In genomic region chr6:85669735-85670194, GRCh38 we compare ENCODE assay signal across 10 cellular contexts. TPM values are rescaled to one million over a fixed set of nuclear protein-coding genes. Genes with fewer than 3 reads are reported as not detected.
DNase-seq lines count a peak whose midpoint lies in the region; ATAC-seq, FAIRE-seq and TF ChIP-seq lines count a peak whose summit lies in the region.
"Had no signal": no experiment of that assay in that cellular context is flagged by ENCODE, and none has a peak within 500 bp of the region (broad histone marks: within the 10 kb centered on the region; RNA-seq: fewer than 3 reads in every experiment).

No MANE protein-coding gene starts in this region.

- H3K36me3 ChIP-seq in DND-41 (ENCODE audit: insufficient read depth, low read length): peaks cover 11% of the 10 kb centered on the region; the same call in 1 of the 2 replicates
- peaks cover 0 to 10% (median 1%) of the 10 kb centered on the region in 4 experiments; a peak in 4 of 8 replicates for H3K36me3 ChIP-seq in H1 (ENCODE audit: control insufficient read depth in 2 of 4, insufficient read depth in 4 of 4, low read length in 3 of 4)

- peaks cover 5% of the 10 kb centered on the region; the same call in 1 of the 2 replicates for H4K20me1 ChIP-seq in DND-41 (ENCODE audit: insufficient read depth, low read length)
- peaks cover 3 to 7% of the 10 kb centered on the region in 2 experiments for H4K20me1 ChIP-seq in H1 (replicated peaks in 1 of 2; ENCODE audit: control insufficient read depth in 1 of 2, insufficient read depth in 2 of 2, low read length in 2 of 2)

- no peak overlapping the region; the same call in 1 of the 2 replicates for H3K18ac ChIP-seq in H1 (ENCODE audit: extremely low read depth, low read length)

- H3K23me2 ChIP-seq in H1 (ENCODE audit: low read depth, low read length): no peaks in the 10 kb centered on the region

- CTCF ChIA-PET in H1 (lab: Charles Lee; ENCODE audit: partially characterized antibody): interaction anchor here (1.4 kb wide), 1 partner anchor 133 kb away, joined by 3 read pairs; no protein-coding TSS in a partner anchor

- H3K9ac ChIP-seq in DND-41 (ENCODE audit: low read depth, low read length): no peak overlapping the region
- H3K9ac ChIP-seq in H1 (replicated peaks in 1 of 4; ENCODE audit: extremely low read depth in 1 of 4, low read depth in 3 of 4, low read length in 3 of 4): no peak overlapping the region

- no peaks in the 10 kb centered on the region for H3K79me1 ChIP-seq in H1 (ENCODE audit: low read depth, low read length)

- H3K14ac ChIP-seq in H1 (ENCODE audit: insufficient read length): no peak overlapping the region

- WGBS in H1 (ENCODE audit: extremely low coverage in 1 of 2, insufficient coverage in 1 of 2, insufficient read length in 1 of 2, insufficient replicate concordance in 2 of 2, low coverage in 1 of 2, low lambda C conversion rate in 2 of 2, missing lambda C conversion rate in 1 of 2), 2 experiments: 23% methylated on average over 4 of the region's 4 CpGs; no CpG with 5 or more reads in 1 of the 2 experiments

- H3K27ac ChIP-seq in DND-41 (ENCODE audit: low read length): peak overlapping the region; percentile 37; the same call in 1 of the 2 replicates
- H3K27ac ChIP-seq in H1 (ENCODE audit: low read depth, low read length): peak overlapping the region; percentile 24; the same call in 1 of the 2 replicates
- H3K27ac ChIP-seq: neutrophil had no signal

- peak overlapping the region; percentile 8 for H3K4ac ChIP-seq in H1 (replicated peaks; ENCODE audit: insufficient read length, low read depth, low read length)

- FAIRE-seq in H1 (lab: Jason Lieb, UNC): peak; percentile 66
- FAIRE-seq: K562 had no signal

- no peak overlapping the region for H2BK20ac ChIP-seq in H1 (ENCODE audit: low read length)

- H4K5ac ChIP-seq in H1 (ENCODE audit: insufficient read length, low read depth, low read length): peak overlapping the region; percentile 70

- H3K4me2 ChIP-seq in DND-41 (ENCODE audit: insufficient read depth, low read length) (no peak overlapping the region), H1 (ENCODE audit: insufficient read depth in 1 of 2, low read depth in 2 of 2, low read length in 2 of 2) (peak overlapping the region; percentile 43 to 44)

- H2BK5ac ChIP-seq in H1 (ENCODE audit: low read depth, low read length): peak overlapping the region; percentile 74

- peak overlapping the region; percentile 87 for H4K91ac ChIP-seq in H1 (replicated peaks; ENCODE audit: insufficient read length, low read length)

- TF ChIP-seq EP300 in H1 (IDR thresholded peaks at IDR 0.05; ENCODE audit: borderline replicate concordance in 1 of 2, low read depth in 2 of 2, low read length in 2 of 2): 0 out of 3 replicates have a peak, but pooled peaks of 1 of the 2 experiments have one; percentile 41

- TF ChIP-seq POLR2A in H1 (IDR thresholded peaks at IDR 0.05; ENCODE audit: control extremely low read depth in 1 of 2, low read depth in 2 of 2, low read length in 2 of 2): no peak; a peak in 1 of 3 replicates

- no peak overlapping the region for H4K8ac ChIP-seq in H1 (ENCODE audit: extremely low read depth, insufficient read depth, low read length)

- no peak overlapping the region for H2AK5ac ChIP-seq in H1 (ENCODE audit: low read depth, low read length)

- H3K4me3 ChIP-seq in DND-41 (ENCODE audit: low read depth in 1 of 2, low read length in 2 of 2): no peak overlapping the region
- H3K4me3 ChIP-seq in H1 (ENCODE audit: extremely low read depth in 1 of 4, insufficient read depth in 2 of 4, low read depth in 3 of 4, low read length in 4 of 4): no peak overlapping the region; a peak in 1 of 8 replicates
- H3K4me3 ChIP-seq: K562 had no signal

- no peak overlapping the region for H3K23ac ChIP-seq in H1 (ENCODE audit: insufficient read length)

- TF ChIP-seq RAD21 in H1 (IDR thresholded peaks at IDR 0.05 in 1 of 2, conservative IDR thresholded peaks at IDR 0.05 in 1 of 2; ENCODE audit: low read depth in 2 of 2, low read length in 2 of 2): no peak

- H3K9me3 ChIP-seq in DND-41 (ENCODE audit: insufficient read depth, low read length, severe bottlenecking) (no peaks in the 10 kb centered on the region), H1 (ENCODE audit: insufficient read depth in 2 of 2, low read depth in 1 of 2, low read length in 1 of 2) (no peaks in the 10 kb centered on the region)
- H3K9me3 ChIP-seq: neutrophil had no signal

- H2BK12ac ChIP-seq in H1 (ENCODE audit: low read depth, low read length): peak overlapping the region; percentile 69; the same call in 1 of the 2 replicates

- H3K27me3 ChIP-seq in DND-41 (ENCODE audit: insufficient read depth, low read length, poor library complexity): no peaks in the 10 kb centered on the region
- no peaks in the 10 kb centered on the region for H3K27me3 ChIP-seq in H1 (replicated peaks in 1 of 4; ENCODE audit: control insufficient read depth in 3 of 4, extremely low read depth in 1 of 4, insufficient read depth in 3 of 4, low read length in 3 of 4)
- H3K27me3 ChIP-seq: neutrophil had no signal

- no peak overlapping the region for H2BK120ac ChIP-seq in H1 (replicated peaks; ENCODE audit: low read depth, low read length)

- no peak overlapping the region for H2BK15ac ChIP-seq in H1 (ENCODE audit: low read length)

- H3K4me1 ChIP-seq in DND-41 (ENCODE audit: insufficient read depth, low read length) (peaks cover 24% of the 10 kb centered on the region), H1 (replicated peaks in 1 of 4; ENCODE audit: control insufficient read depth in 3 of 4, insufficient read depth in 4 of 4, low read length in 3 of 4) (peaks cover 0 to 6% (median 4%) of the 10 kb centered on the region in 4 experiments; a peak in 3 of 7 replicates)

- no peak for TF ChIP-seq CTCF in DND-41 (IDR thresholded peaks at IDR 0.05; ENCODE audit: borderline replicate concordance, extremely low read depth, low read length, poor library complexity, severe bottlenecking)
- TF ChIP-seq CTCF in H1 (IDR thresholded peaks at IDR 0.05; ENCODE audit: control extremely low read depth in 1 of 3, insufficient read depth in 1 of 3, low read depth in 1 of 3, low read length in 3 of 3): no peak

- peaks cover 20% of the 10 kb centered on the region for H3K79me2 ChIP-seq in DND-41 (ENCODE audit: insufficient read depth, low read length)
- peaks cover 0 to 18% of the 10 kb centered on the region in 2 experiments; a peak in 3 of 4 replicates for H3K79me2 ChIP-seq in H1 (ENCODE audit: control insufficient read depth in 1 of 2, insufficient read depth in 2 of 2, low read length in 2 of 2)

- POLR2A ChIA-PET in H1 (lab: Charles Lee; ENCODE audit: partially characterized antibody): interaction anchor here (0.6 to 11.0 kb wide), 5 partner anchors 9 to 34 kb away, joined by 3 to 890 read pairs (median 58); partner anchors contain the start of gene SYNCRIP

- no peak overlapping the region for H3K56ac ChIP-seq in H1 (replicated peaks; ENCODE audit: insufficient read length, low read depth, low read length)

- ATAC-seq in DND-41 (ENCODE audit: insufficient read depth, low read depth): peak; percentile 81
- ATAC-seq in GM19468 (IDR thresholded peaks at IDR 0.05; ENCODE audit: extremely low read depth, unreplicated experiment): peak; percentile 98
- peak; percentile 95 for ATAC-seq in HG03469 (IDR thresholded peaks at IDR 0.05; ENCODE audit: unreplicated experiment)
- ATAC-seq: K562 had no signal

- no peak overlapping the region for H2AFZ ChIP-seq in DND-41 (ENCODE audit: low read depth, low read length)
- H2AFZ ChIP-seq in H1 (ENCODE audit: low read length): no peak overlapping the region

- DNase-seq in DND-41 (peak; percentile 46), T-helper 9 cell (peak; percentile 13), H1 (ENCODE audit: low read depth in 1 of 2, low spot score in 2 of 2) (peak in 1 of 2 experiments; percentile 53), SHP77 (lab: John Stamatoyannopoulos, UW) (no peak), NCI-H2081 (lab: John Stamatoyannopoulos, UW) (no peak)
- DNase-seq in stimulated activated CD8-positive, alpha-beta memory T cell treated with anti-CD3 and anti-CD28 coated beads, Interleukin-12 subunit alpha, Interleukin-12 subunit beta, amount 100 ng/mL, for 1 hour (ENCODE audit: low read depth): peak; percentile 8

TF ChIP-seq in H1, 55 proteins besides CTCF, POLR2A, EP300 and RAD21 (continues in another document):
- TF ChIP-seq SIN3A (conservative IDR thresholded peaks at IDR 0.05 in 1 of 2, IDR thresholded peaks at IDR 0.05 in 1 of 2; ENCODE audit: low read depth in 1 of 2, low read length in 2 of 2) (no peak), KDM5A (IDR thresholded peaks at IDR 0.05; ENCODE audit: low read length) (no peak), CREB1 (IDR thresholded peaks at IDR 0.05) (no peak), SP1 (IDR thresholded peaks at IDR 0.05; ENCODE audit: low read depth, low read length) (peak; percentile 46; the same call in 1 of the 2 replicates), RXRA (IDR thresholded peaks at IDR 0.05; ENCODE audit: insufficient read depth, low read depth, low read length) (no peak), NANOG (IDR thresholded peaks at IDR 0.05; ENCODE audit: insufficient read depth, low read depth, low read length, poor library complexity, severe bottlenecking) (peak; percentile 84), CBX8 (IDR thresholded peaks at IDR 0.05; ENCODE audit: borderline replicate concordance, low read depth, low read length) (no peak), SUZ12 (IDR thresholded peaks at IDR 0.05; ENCODE audit: low read length) (no peak), PHF8 (conservative IDR thresholded peaks at IDR 0.05; ENCODE audit: low read depth, low read length) (no peak), EZH2 (IDR thresholded peaks at IDR 0.05; ENCODE audit: low read depth, low read length, severe bottlenecking) (no peak), CTBP2 (IDR thresholded peaks at IDR 0.05; ENCODE audit: borderline replicate concordance, insufficient read depth, insufficient read length, low read length) (no peak), TAF1 (IDR thresholded peaks at IDR 0.05; ENCODE audit: low read depth, low read length) (no peak), POLR2AphosphoS5 (IDR thresholded peaks at IDR 0.05; ENCODE audit: low read depth, low read length) (peak; percentile 66; the same call in 1 of the 2 replicates), NRF1 (IDR thresholded peaks at IDR 0.05; ENCODE audit: low read depth, low read length) (no peak), JUND (IDR thresholded peaks at IDR 0.05; ENCODE audit: low read length) (peak; percentile 24; the same call in 1 of the 2 replicates), POU5F1 (IDR thresholded peaks at IDR 0.05; ENCODE audit: low read depth, low read length) (peak; percentile 69)

RNA-seq across cellular contexts. Expression of gene SYNCRIP, which starts 27.1 kb away (rescaled TPM):
- total RNA-seq in H1 (2021; fragmentation: NEBNext Ultra II Directional; extraction: Animal tissue kit (Norgen Biotek cat#: 25700)): 206 and 219 TPM in 2 replicates
- 14.7 and 16.8 TPM in 2 replicates for polyA plus RNA-seq in H1 (2011; rRNA removed)
- polyA plus RNA-seq in H1 (2011; cell fraction: cytosol; rRNA removed): 25.9 TPM
- 11.5 TPM for polyA plus RNA-seq in H1 (2011; cell fraction: nucleus; rRNA removed)
- polyA plus RNA-seq in H1 (2012, experiment 1 of 2): 117 to 198 TPM (median 139 TPM) in 4 replicates
- 27.7 TPM for polyA plus RNA-seq in H1 (2012, experiment 2 of 2)
- polyA plus RNA-seq in H1 (2013, experiment 1 of 2): 135 TPM
- polyA plus RNA-seq in H1 (2013, experiment 2 of 2): 140 TPM
- 15.6 and 29.3 TPM in 2 replicates for polyA minus RNA-seq in H1 (2011; rRNA and poly(A)+ RNA removed)
- 29.4 TPM for polyA minus RNA-seq in H1 (2011; cell fraction: cytosol; rRNA and poly(A)+ RNA removed)
- polyA minus RNA-seq in H1 (2011; cell fraction: nucleus; rRNA and poly(A)+ RNA removed): 48.2 TPM

Comparison
In these comparisons a context has a peak if more than half of its experiments do, and no peak if none do; other contexts are left out.
1. DNase-seq: peak in DND-41 (single experiment), T-helper 9 cell (single experiment) and stimulated activated CD8-positive, alpha-beta memory T cell treated with anti-CD3 and anti-CD28 coated beads, Interleukin-12 subunit alpha, Interleukin-12 subunit beta, amount 100 ng/mL, for 1 hour (single experiment); none in SHP77 (0 of 2) and NCI-H2081 (0 of 2).
2. Peak in every context shown above with its lines, with median percentiles within 50 percentile points of each other: ATAC-seq.